Comparison of ENCODE assay signal across 15 cellular contexts in the genomic region with DNA sequence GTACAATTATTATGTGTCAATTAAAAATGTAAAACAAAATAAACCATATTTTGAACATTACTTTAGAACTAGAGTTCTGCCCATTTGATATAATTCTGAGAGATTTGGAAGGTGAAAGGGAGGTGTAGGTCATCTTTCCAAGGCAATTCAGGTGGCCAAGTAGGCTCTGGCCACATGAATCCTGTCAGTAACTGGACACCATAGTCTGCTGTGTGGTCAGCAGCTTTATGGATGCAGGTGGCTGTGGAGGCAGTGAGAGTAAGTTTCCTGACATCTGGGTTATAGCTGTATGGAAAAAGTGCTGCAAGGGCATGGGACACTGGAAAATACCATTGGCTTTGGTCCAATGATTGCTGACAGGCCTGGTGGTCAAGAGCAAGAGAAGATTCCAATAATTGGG.
DNase-seq lines count a peak whose midpoint lies in the region; ATAC-seq lines count a peak whose summit lies in the region.
"Had no signal": no experiment of that assay in that cellular context is flagged by ENCODE, and none has a peak within 500 bp of the region (broad histone marks: within the 10 kb centered on the region; RNA-seq: fewer than 3 reads in every experiment).

No MANE protein-coding gene starts in this region.

- peaks cover 70% of the 10 kb centered on the region for H3K36me3 Mint-ChIP-seq in activated CD4-positive, alpha-beta T cell treated with anti-CD3 and anti-CD28 coated beads for 36 hours (ENCODE audit: low read depth)
- H3K36me3 Mint-ChIP-seq in activated naive CD8-positive, alpha-beta T cell, result peaks cover 21% of the 10 kb centered on the region
- H3K36me3 Mint-ChIP-seq in activated naive CD8-positive, alpha-beta T cell treated with anti-CD3 and anti-CD28 coated beads for 36 hours, result peaks cover 57% of the 10 kb centered on the region
- H3K36me3 Mint-ChIP-seq in activated naive CD8-positive, alpha-beta T cell treated with anti-CD3 and anti-CD28 coated beads, Interleukin-2, amount 50 U/mL, for 24 hours (ENCODE audit: low read depth), result peaks cover 67% of the 10 kb centered on the region
- H3K36me3 Mint-ChIP-seq: IgD-negative memory B cell had no signal

- peak overlapping the region; percentile 86 for H3K27ac Mint-ChIP-seq in activated CD4-positive, alpha-beta T cell treated with anti-CD3 and anti-CD28 coated beads for 36 hours
- peak overlapping the region; percentile 54 for H3K27ac Mint-ChIP-seq in activated naive CD8-positive, alpha-beta T cell
- no peak overlapping the region for H3K27ac Mint-ChIP-seq in activated naive CD8-positive, alpha-beta T cell treated with anti-CD3 and anti-CD28 coated beads for 36 hours
- H3K27ac Mint-ChIP-seq in activated naive CD8-positive, alpha-beta T cell treated with anti-CD3 and anti-CD28 coated beads, Interleukin-2, amount 50 U/mL, for 24 hours, result peak overlapping the region; percentile 87
- H3K27ac Mint-ChIP-seq: IgD-negative memory B cell had no signal

- no peak for DNase-seq in activated CD4-positive, alpha-beta T cell treated with anti-CD3 and anti-CD28 coated beads for 36 hours
- DNase-seq in activated CD4-positive, alpha-beta T cell treated with anti-CD3 and anti-CD28 coated beads for 1 hour, result no peak
- no peak for DNase-seq in activated naive CD8-positive, alpha-beta T cell treated with anti-CD3 and anti-CD28 coated beads for 36 hours
- no peak for DNase-seq in activated naive CD8-positive, alpha-beta T cell treated with anti-CD3 and anti-CD28 coated beads, Interleukin-2, amount 50 U/mL, for 24 hours
- DNase-seq in KBM-7, result no peak
- DNase-seq: DND-41; H7; NCI-H1105; NCI-H2107; NCI-H345; NCI-H526; NK-92 treated with Interleukin-12 subunit alpha and Interleukin-12 subunit beta, amount 100 ng/mL, for 24 hours had no signal

- peak overlapping the region; percentile 72 for H3K4me3 Mint-ChIP-seq in activated CD4-positive, alpha-beta T cell treated with anti-CD3 and anti-CD28 coated beads for 36 hours
- H3K4me3 Mint-ChIP-seq in activated naive CD8-positive, alpha-beta T cell, result peak overlapping the region; percentile 76
- H3K4me3 Mint-ChIP-seq in activated naive CD8-positive, alpha-beta T cell treated with anti-CD3 and anti-CD28 coated beads for 36 hours, result no peak overlapping the region
- peak overlapping the region; percentile 82 for H3K4me3 Mint-ChIP-seq in activated naive CD8-positive, alpha-beta T cell treated with anti-CD3 and anti-CD28 coated beads, Interleukin-2, amount 50 U/mL, for 24 hours
- H3K4me3 Mint-ChIP-seq: IgD-negative memory B cell had no signal

- POLR2A ChIA-PET in activated CD4-positive, alpha-beta T cell treated with anti-CD3 and anti-CD28 coated beads for 36 hours (lab: Charles Lee), result interaction anchor here (0.7 kb wide), 1 partner anchor 15 kb away, joined by 3 read pairs; no protein-coding TSS in a partner anchor

- CTCF ChIA-PET in activated CD4-positive, alpha-beta T cell treated with anti-CD3 and anti-CD28 coated beads for 36 hours (lab: Charles Lee), result interaction anchor here (0.6 kb wide), 1 partner anchor 846 kb away, joined by 3 read pairs; no protein-coding TSS in a partner anchor

- peaks cover 64% of the 10 kb centered on the region for H3K4me1 Mint-ChIP-seq in activated CD4-positive, alpha-beta T cell treated with anti-CD3 and anti-CD28 coated beads for 36 hours
- peaks cover 65% of the 10 kb centered on the region for H3K4me1 Mint-ChIP-seq in activated naive CD8-positive, alpha-beta T cell (ENCODE audit: low read depth)
- H3K4me1 Mint-ChIP-seq in activated naive CD8-positive, alpha-beta T cell treated with anti-CD3 and anti-CD28 coated beads for 36 hours, result peaks cover 38% of the 10 kb centered on the region
- peaks cover 75% of the 10 kb centered on the region for H3K4me1 Mint-ChIP-seq in activated naive CD8-positive, alpha-beta T cell treated with anti-CD3 and anti-CD28 coated beads, Interleukin-2, amount 50 U/mL, for 24 hours

- intact Hi-C loops in activated CD4-positive, alpha-beta T cell treated with anti-CD3 and anti-CD28 coated beads for 36 hours (cut with DNase I, micrococcal nuclease), result loop anchor here in 1 of 2 experiments (5.0 kb wide), 1 partner anchor 448 kb away; no protein-coding TSS in a partner anchor

- ATAC-seq in activated CD4-positive, alpha-beta T cell treated with anti-CD3 and anti-CD28 coated beads for 36 hours, result no peak
- no peak for ATAC-seq in activated naive CD8-positive, alpha-beta T cell treated with anti-CD3 and anti-CD28 coated beads, Interleukin-2, amount 50 U/mL, for 24 hours
- no peak for ATAC-seq in GM21619 (IDR thresholded peaks at IDR 0.05; ENCODE audit: unreplicated experiment)

- no peaks in the 10 kb centered on the region for H3K27me3 Mint-ChIP-seq in activated CD4-positive, alpha-beta T cell treated with anti-CD3 and anti-CD28 coated beads for 36 hours
- no peaks in the 10 kb centered on the region for H3K27me3 Mint-ChIP-seq in activated naive CD8-positive, alpha-beta T cell
- H3K27me3 Mint-ChIP-seq in activated naive CD8-positive, alpha-beta T cell treated with anti-CD3 and anti-CD28 coated beads for 36 hours, result no peaks in the 10 kb centered on the region
- H3K27me3 Mint-ChIP-seq in activated naive CD8-positive, alpha-beta T cell treated with anti-CD3 and anti-CD28 coated beads, Interleukin-2, amount 50 U/mL, for 24 hours, result no peaks in the 10 kb centered on the region

- H3K9me3 Mint-ChIP-seq in activated CD4-positive, alpha-beta T cell treated with anti-CD3 and anti-CD28 coated beads for 36 hours (ENCODE audit: low read depth), result peaks cover 4% of the 10 kb centered on the region
- no peaks in the 10 kb centered on the region for H3K9me3 Mint-ChIP-seq in activated naive CD8-positive, alpha-beta T cell (ENCODE audit: low read depth)
- H3K9me3 Mint-ChIP-seq in activated naive CD8-positive, alpha-beta T cell treated with anti-CD3 and anti-CD28 coated beads for 36 hours, result peaks cover 16% of the 10 kb centered on the region
- peaks cover 9% of the 10 kb centered on the region for H3K9me3 Mint-ChIP-seq in activated naive CD8-positive, alpha-beta T cell treated with anti-CD3 and anti-CD28 coated beads, Interleukin-2, amount 50 U/mL, for 24 hours
- H3K9me3 Mint-ChIP-seq: IgD-negative memory B cell had no signal

- in situ Hi-C loops in KBM-7 (cut with MboI; ENCODE audit: low pct_unique_long_range_greater_than_20kb, low sequenced_read_pairs), result no loop called here
